In the genomic region with DNA sequence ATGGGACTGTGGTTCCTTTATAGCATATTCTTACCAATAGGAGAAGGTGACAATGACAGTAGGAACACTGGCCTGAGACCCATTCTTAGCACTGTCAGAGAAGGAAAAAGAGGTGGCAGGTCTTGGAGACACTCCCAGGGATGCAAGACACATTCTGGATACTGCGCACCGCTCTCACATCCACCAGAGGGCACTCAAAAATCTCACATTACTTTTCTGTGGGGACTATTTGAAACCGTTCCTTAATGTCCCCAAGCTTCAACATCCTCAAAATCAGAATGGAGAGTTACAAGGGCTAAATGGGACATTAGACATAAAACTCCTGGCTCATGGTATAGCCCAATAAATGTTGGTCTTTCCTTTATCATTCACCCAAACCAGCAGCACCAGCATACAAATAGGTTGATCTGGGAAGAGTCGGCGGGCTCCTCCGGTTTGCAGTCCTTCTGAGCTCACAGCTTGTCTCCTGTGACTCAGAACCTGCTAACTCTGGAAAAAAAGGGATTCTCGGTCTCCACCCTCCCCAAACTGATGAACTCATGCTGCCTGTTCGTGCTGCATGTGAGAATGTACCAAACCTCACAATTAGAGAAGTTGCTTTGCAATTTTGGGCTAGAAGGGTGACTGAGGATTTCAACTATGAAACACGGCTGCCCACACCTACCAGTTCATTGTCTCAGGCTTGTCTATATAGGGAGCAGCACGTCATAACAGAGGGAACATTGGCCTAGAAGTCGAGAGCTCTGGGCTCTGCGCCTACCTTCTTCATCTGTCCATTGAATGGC, we compare ENCODE assay signal across 1 cellular context.
TF ChIP-seq lines count a peak whose summit lies in the region.

No MANE protein-coding gene starts in this region.

TF ChIP-seq in K562, 482 proteins besides CTCF, POLR2A, EP300 and RAD21 (continued from another document):
- TF ChIP-seq DEAF1 (CRISPR knock-in tag; IDR thresholded peaks at IDR 0.05), result peak; percentile 69
- TF ChIP-seq MAZ (CRISPR knock-in tag; conservative IDR thresholded peaks at IDR 0.05 in 1 of 2, IDR thresholded peaks at IDR 0.05 in 1 of 2), result 0 out of 4 replicates have a peak, but pooled peaks of 1 of the 2 experiments have one; percentile 18
- TF ChIP-seq SMC3 (conservative IDR thresholded peaks at IDR 0.05; ENCODE audit: insufficient read depth, low read depth, low read length), result peak; percentile 81
- TF ChIP-seq KAT7 (CRISPR knock-in tag; IDR thresholded peaks at IDR 0.05; ENCODE audit: borderline replicate concordance), result 0 out of 2 replicates have a peak, but pooled peaks have one; percentile 47
- TF ChIP-seq, protein P1, sequence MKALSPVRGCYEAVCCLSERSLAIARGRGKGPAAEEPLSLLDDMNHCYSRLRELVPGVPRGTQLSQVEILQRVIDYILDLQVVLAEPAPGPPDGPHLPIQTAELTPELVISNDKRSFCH (CRISPR knock-in tag; IDR thresholded peaks at IDR 0.05), result no peak
- TF ChIP-seq, protein P1 (tag; IDR thresholded peaks at IDR 0.05), result no peak
- TF ChIP-seq ARID2 (IDR thresholded peaks at IDR 0.05), result peak; percentile 69; the same call in 1 of the 2 replicates
- no peak for TF ChIP-seq GMEB1 (CRISPR knock-in tag; IDR thresholded peaks at IDR 0.05)
- no peak for TF ChIP-seq HLTF (IDR thresholded peaks at IDR 0.05)
- TF ChIP-seq NELFE (IDR thresholded peaks at IDR 0.05; ENCODE audit: insufficient read depth, insufficient read length), result no peak
- 0 out of 2 replicates have a peak, but pooled peaks have one; percentile 47 for TF ChIP-seq CC2D1A (IDR thresholded peaks at IDR 0.05)
- TF ChIP-seq E2F3 (CRISPR knock-in tag; IDR thresholded peaks at IDR 0.05), result no peak
- no peak for TF ChIP-seq NFYB (IDR thresholded peaks at IDR 0.05; ENCODE audit: extremely low read depth, insufficient read length)
